Comparison of ENCODE assay signal across 8 cellular contexts in genomic region chr5:102754499-102755424, GRCh38. TPM values are rescaled to one million over a fixed set of nuclear protein-coding genes. Genes with fewer than 3 reads are reported as not detected.
DNase-seq lines count a peak whose midpoint lies in the region; ATAC-seq and TF ChIP-seq lines count a peak whose summit lies in the region.

TSS of gene PAM (plus strand) at chr5:102755305. CDS start at chr5:102866196, 110,891 bp downstream.

- no peaks in the 10 kb centered on the region for H3F3A ChIP-seq in SU-DHL-6 (ENCODE audit: insufficient read depth)

- H3K4me2 ChIP-seq in SU-DHL-6 (ENCODE audit: low read depth, low read length, poor library complexity, severe bottlenecking): peak within 1 kb of the TSS; percentile 67

- peak; percentile 60 for DNase-seq in GM04504 (ENCODE audit: low read depth)
- DNase-seq in H4 (ENCODE audit: low spot score): peak; percentile 58
- DNase-seq in LoVo (ENCODE audit: low spot score): peak; percentile 79
- DNase-seq in activated naive CD8-positive, alpha-beta T cell treated with anti-CD3 and anti-CD28 coated beads for 36 hours: peak; percentile 86
- peak; percentile 92 for DNase-seq in Right ventricle myocardium inferior (ENCODE audit: missing footprints)
- peak; percentile 50 to 96 (median 70) for DNase-seq in posterior cingulate gyrus
- peak; percentile 81 for DNase-seq in ureter (ENCODE audit: low spot score)

- peak within 1 kb of the TSS; percentile 96 for H3K27ac Mint-ChIP-seq in activated naive CD8-positive, alpha-beta T cell treated with anti-CD3 and anti-CD28 coated beads for 36 hours

- H3K27me3 Mint-ChIP-seq in activated naive CD8-positive, alpha-beta T cell treated with anti-CD3 and anti-CD28 coated beads for 36 hours: peaks cover 26% of the 10 kb centered on the region

- no peak for TF ChIP-seq CTCF in SU-DHL-6 (IDR thresholded peaks at IDR 0.05; ENCODE audit: insufficient read depth, low read length, poor library complexity, severe bottlenecking)

- no peaks in the 10 kb centered on the region for H3K79me2 ChIP-seq in SU-DHL-6 (ENCODE audit: insufficient read depth, low read length)

- no peaks in the 10 kb centered on the region for H3K27me3 ChIP-seq in SU-DHL-6 (ENCODE audit: low read length)

- peak within 1 kb of the TSS; percentile 97 for H3K4me3 Mint-ChIP-seq in activated naive CD8-positive, alpha-beta T cell treated with anti-CD3 and anti-CD28 coated beads for 36 hours

- intact Hi-C loops in Right ventricle myocardium inferior (cut with DNase I): loop anchor here (10.0 kb wide), 2 partner anchors 170 to 370 kb away; partner anchors contain the start of genes GIN1 and PPIP5K2
- intact Hi-C loops in posterior cingulate gyrus (cut with DNase I): loop anchor here (10.0 kb wide), 1 partner anchor 110 kb away; no protein-coding TSS in a partner anchor

- H3K4me1 Mint-ChIP-seq in activated naive CD8-positive, alpha-beta T cell treated with anti-CD3 and anti-CD28 coated beads for 36 hours: peaks cover 38% of the 10 kb centered on the region

- peak within 1 kb of the TSS; percentile 50 for H3K9ac ChIP-seq in SU-DHL-6 (ENCODE audit: low read length)

- H3K36me3 Mint-ChIP-seq in activated naive CD8-positive, alpha-beta T cell treated with anti-CD3 and anti-CD28 coated beads for 36 hours: peaks cover 20% of the 10 kb centered on the region

- peak; percentile 94 for ATAC-seq in Right ventricle myocardium inferior

- H3K27ac ChIP-seq in SU-DHL-6 (ENCODE audit: low read depth, low read length): no peak within 1 kb of the TSS

- peak within 1 kb of the TSS; percentile 53 for H3K4me3 ChIP-seq in SU-DHL-6 (ENCODE audit: insufficient read depth, low read length, poor library complexity, severe bottlenecking)

- H3K9me2 ChIP-seq in SU-DHL-6 (replicated peaks; ENCODE audit: insufficient read depth, low read length): no peaks in the 10 kb centered on the region

- H3K36me3 ChIP-seq in SU-DHL-6 (ENCODE audit: low read length): no peaks in the 10 kb centered on the region

- no peaks in the 10 kb centered on the region for H3K9me3 ChIP-seq in SU-DHL-6 (ENCODE audit: insufficient read depth, low read length)

- peaks cover 6% of the 10 kb centered on the region for H3K9me3 Mint-ChIP-seq in activated naive CD8-positive, alpha-beta T cell treated with anti-CD3 and anti-CD28 coated beads for 36 hours

- peak within 1 kb of the TSS; percentile 70 for H2AFZ ChIP-seq in SU-DHL-6 (ENCODE audit: low read depth, low read length, severe bottlenecking)

- no peaks in the 10 kb centered on the region for H4K20me1 ChIP-seq in SU-DHL-6 (ENCODE audit: low read depth, low read length)

RNA-seq across cellular contexts. Expression of gene PAM, which starts in this region (rescaled TPM):
- 166 and 213 TPM in 2 replicates for total RNA-seq in H4 (2014; rRNA removed; shearing (Covaris generic))
- 10 to 100 TPM; 42.0 to 54.0 TPM for total RNA-seq in activated naive CD8-positive, alpha-beta T cell treated with anti-CD3 and anti-CD28 coated beads for 36 hours
- total RNA-seq in Right ventricle myocardium inferior (959 TPM), ureter (124 TPM)
